ENCODE assay signal across 9 cellular contexts in genomic region chr20:35697696-35698297, GRCh38. TPM values are rescaled to one million over a fixed set of nuclear protein-coding genes. Genes with fewer than 3 reads are reported as not detected.
DNase-seq lines count a peak whose midpoint lies in the region; ATAC-seq and TF ChIP-seq lines count a peak whose summit lies in the region.
"Had no signal": no experiment of that assay in that cellular context is flagged by ENCODE, and none has a peak within 500 bp of the region (broad histone marks: within the 10 kb centered on the region; RNA-seq: fewer than 3 reads in every experiment).

No MANE protein-coding gene starts in this region.

- no peak for DNase-seq in activated naive CD4-positive, alpha-beta T cell treated with anti-CD3 and anti-CD28 coated beads, Interleukin-2, amount 10 ng/mL, durations not matched to agents 7 days and 5 days
- DNase-seq in activated naive CD4-positive, alpha-beta T cell treated with anti-CD3 and anti-CD28 coated beads, Interleukin-2, amount 50 U/mL, for 16 hours = no peak
- DNase-seq in activated naive CD8-positive, alpha-beta T cell treated with anti-CD3 and anti-CD28 coated beads for 36 hours = no peak
- DNase-seq in right lobe of liver (no peak), tibial artery (no peak), NCI-H187 treated with DMSO at 0.1 percent for 48 hours (lab: John Stamatoyannopoulos, UW) (no peak), G401 (ENCODE audit: low spot score) (no peak), DMS53 (lab: John Stamatoyannopoulos, UW) (no peak)
- DNase-seq: DMS153 had no signal

- H3K4me3 ChIP-seq in right lobe of liver = peak overlapping the region in 2 of 3 donors; percentile 95 to 99
- H3K4me3 ChIP-seq in tibial artery = peak overlapping the region; percentile 94 to 95

- H3K9me3 ChIP-seq in right lobe of liver (no peaks in the 10 kb centered on the region), tibial artery (no peaks in the 10 kb centered on the region)

- no peak overlapping the region for H3K27ac ChIP-seq in right lobe of liver
- H3K27ac ChIP-seq in tibial artery = peak overlapping the region in 1 of 2 donors; percentile 98

- H3K4me3 Mint-ChIP-seq in activated naive CD4-positive, alpha-beta T cell treated with anti-CD3 and anti-CD28 coated beads, Interleukin-2, amount 10 ng/mL, durations not matched to agents 7 days and 5 days = peak overlapping the region; percentile 87
- peak overlapping the region; percentile 97 for H3K4me3 Mint-ChIP-seq in activated naive CD8-positive, alpha-beta T cell treated with anti-CD3 and anti-CD28 coated beads for 36 hours

- H3K27me3 Mint-ChIP-seq in activated naive CD4-positive, alpha-beta T cell treated with anti-CD3 and anti-CD28 coated beads, Interleukin-2, amount 10 ng/mL, durations not matched to agents 7 days and 5 days = no peaks in the 10 kb centered on the region
- H3K27me3 Mint-ChIP-seq in activated naive CD8-positive, alpha-beta T cell treated with anti-CD3 and anti-CD28 coated beads for 36 hours = no peaks in the 10 kb centered on the region

- peaks cover 0 to 13% (median 6%) of the 10 kb centered on the region in 4 donors for H3K4me1 ChIP-seq in right lobe of liver
- peaks cover 0 to 26% (median 17%) of the 10 kb centered on the region in 4 donors for H3K4me1 ChIP-seq in tibial artery

- H3K27ac Mint-ChIP-seq in activated naive CD4-positive, alpha-beta T cell treated with anti-CD3 and anti-CD28 coated beads, Interleukin-2, amount 10 ng/mL, durations not matched to agents 7 days and 5 days = no peak overlapping the region
- peak overlapping the region; percentile 93 for H3K27ac Mint-ChIP-seq in activated naive CD8-positive, alpha-beta T cell treated with anti-CD3 and anti-CD28 coated beads for 36 hours

- TF ChIP-seq CTCF in right lobe of liver (IDR thresholded peaks at IDR 0.05) = no peak
- TF ChIP-seq CTCF in tibial artery (IDR thresholded peaks at IDR 0.05) = no peak

- peaks cover 52% of the 10 kb centered on the region for H3K36me3 Mint-ChIP-seq in activated naive CD4-positive, alpha-beta T cell treated with anti-CD3 and anti-CD28 coated beads, Interleukin-2, amount 10 ng/mL, durations not matched to agents 7 days and 5 days
- peaks cover 44% of the 10 kb centered on the region for H3K36me3 Mint-ChIP-seq in activated naive CD8-positive, alpha-beta T cell treated with anti-CD3 and anti-CD28 coated beads for 36 hours

- in situ Hi-C loops in G401 (cut with HindIII; ENCODE audit: low sequenced_read_pairs) = no loop called here

- peaks cover 47% of the 10 kb centered on the region for H3K4me1 Mint-ChIP-seq in activated naive CD4-positive, alpha-beta T cell treated with anti-CD3 and anti-CD28 coated beads, Interleukin-2, amount 10 ng/mL, durations not matched to agents 7 days and 5 days
- peaks cover 42% of the 10 kb centered on the region for H3K4me1 Mint-ChIP-seq in activated naive CD8-positive, alpha-beta T cell treated with anti-CD3 and anti-CD28 coated beads for 36 hours

- WGBS in right lobe of liver (ENCODE audit: insufficient coverage, low coverage, low lambda C conversion rate, missing lambda C conversion rate) = 55% methylated on average over 5 of the region's 9 CpGs

- intact Hi-C loops in right lobe of liver (cut with DNase I) (no loop called here), tibial artery (cut with DNase I; ENCODE audit: low total_unique reads) (loop anchor here (10.0 kb wide), 1 partner anchor 233 kb away; no protein-coding TSS in a partner anchor)

- H3K27me3 ChIP-seq in right lobe of liver (no peaks in the 10 kb centered on the region), tibial artery (no peaks in the 10 kb centered on the region)

- H3K9me3 Mint-ChIP-seq in activated naive CD4-positive, alpha-beta T cell treated with anti-CD3 and anti-CD28 coated beads, Interleukin-2, amount 10 ng/mL, durations not matched to agents 7 days and 5 days = no peaks in the 10 kb centered on the region
- H3K9me3 Mint-ChIP-seq in activated naive CD8-positive, alpha-beta T cell treated with anti-CD3 and anti-CD28 coated beads for 36 hours = no peaks in the 10 kb centered on the region

- CTCF ChIA-PET in activated naive CD4-positive, alpha-beta T cell treated with anti-CD3 and anti-CD28 coated beads, Interleukin-2, amount 10 ng/mL, durations not matched to agents 7 days and 5 days (lab: Charles Lee) = no interaction called here

- no peak for ATAC-seq in right lobe of liver

- H3K36me3 ChIP-seq in right lobe of liver = peaks cover 6 to 27% (median 13%) of the 10 kb centered on the region in 4 donors
- H3K36me3 ChIP-seq in tibial artery = peaks cover 23 to 57% (median 39%) of the 10 kb centered on the region in 3 donors

- no peak for TF ChIP-seq POLR2A in right lobe of liver (IDR thresholded peaks at IDR 0.05)

RNA-seq across cellular contexts. Expression of gene NFS1, which starts 1.4 kb away (rescaled TPM):
- total RNA-seq in activated naive CD8-positive, alpha-beta T cell treated with anti-CD3 and anti-CD28 coated beads for 36 hours = 10 to 100 TPM; 37.2 to 38.2 TPM
- 10 to 100 TPM; 30.9 to 63.7 (median 44.3) TPM for total RNA-seq in right lobe of liver
- total RNA-seq in G401 (2014; rRNA removed; shearing (Covaris generic)) = 77.7 and 89.4 TPM in 2 replicates

RNA-seq across cellular contexts. Expression of gene ROMO1, which starts 1.4 kb away (rescaled TPM):
- 100 to 1,000 TPM; 121 to 137 TPM for total RNA-seq in activated naive CD8-positive, alpha-beta T cell treated with anti-CD3 and anti-CD28 coated beads for 36 hours
- 100 to 1,000 TPM in 2 of 6 experiments, 10 to 100 TPM in 4; 70.4 to 209 (median 84.8) TPM for total RNA-seq in right lobe of liver
- total RNA-seq in G401 (2014; rRNA removed; shearing (Covaris generic)) = 152 and 320 TPM in 2 replicates

RNA-seq across cellular contexts. Expression of gene CPNE1, which starts 33.1 kb away (rescaled TPM):
- 100 to 1,000 TPM; 290 to 304 TPM for total RNA-seq in activated naive CD8-positive, alpha-beta T cell treated with anti-CD3 and anti-CD28 coated beads for 36 hours
- 10 to 100 TPM; 35.5 to 72.0 (median 53.3) TPM for total RNA-seq in right lobe of liver
- total RNA-seq in G401 (2014; rRNA removed; shearing (Covaris generic)) = 49.2 and 87.2 TPM in 2 replicates

RNA-seq across cellular contexts. Expression of gene RBM12, which starts 33.1 kb away (rescaled TPM):
- total RNA-seq in activated naive CD8-positive, alpha-beta T cell treated with anti-CD3 and anti-CD28 coated beads for 36 hours = 100 to 1,000 TPM; 161 to 169 TPM
- 10 to 100 TPM; 13.3 to 32.8 (median 21.0) TPM for total RNA-seq in right lobe of liver
- 72.7 and 80.0 TPM in 2 replicates for total RNA-seq in G401 (2014; rRNA removed; shearing (Covaris generic))

RNA-seq across cellular contexts. Expression of gene RBM39, which starts 44.3 kb away (rescaled TPM):
- 100 to 1,000 TPM; 330 to 349 TPM for total RNA-seq in activated naive CD8-positive, alpha-beta T cell treated with anti-CD3 and anti-CD28 coated beads for 36 hours
- total RNA-seq in right lobe of liver = 100 to 1,000 TPM in 5 of 6 experiments, 10 to 100 TPM in 1; 86.4 to 166 (median 120) TPM
- total RNA-seq in G401 (2014; rRNA removed; shearing (Covaris generic)) = 275 and 324 TPM in 2 replicates
